ENCODE assay signal across 8 cellular contexts in the genomic region with DNA sequence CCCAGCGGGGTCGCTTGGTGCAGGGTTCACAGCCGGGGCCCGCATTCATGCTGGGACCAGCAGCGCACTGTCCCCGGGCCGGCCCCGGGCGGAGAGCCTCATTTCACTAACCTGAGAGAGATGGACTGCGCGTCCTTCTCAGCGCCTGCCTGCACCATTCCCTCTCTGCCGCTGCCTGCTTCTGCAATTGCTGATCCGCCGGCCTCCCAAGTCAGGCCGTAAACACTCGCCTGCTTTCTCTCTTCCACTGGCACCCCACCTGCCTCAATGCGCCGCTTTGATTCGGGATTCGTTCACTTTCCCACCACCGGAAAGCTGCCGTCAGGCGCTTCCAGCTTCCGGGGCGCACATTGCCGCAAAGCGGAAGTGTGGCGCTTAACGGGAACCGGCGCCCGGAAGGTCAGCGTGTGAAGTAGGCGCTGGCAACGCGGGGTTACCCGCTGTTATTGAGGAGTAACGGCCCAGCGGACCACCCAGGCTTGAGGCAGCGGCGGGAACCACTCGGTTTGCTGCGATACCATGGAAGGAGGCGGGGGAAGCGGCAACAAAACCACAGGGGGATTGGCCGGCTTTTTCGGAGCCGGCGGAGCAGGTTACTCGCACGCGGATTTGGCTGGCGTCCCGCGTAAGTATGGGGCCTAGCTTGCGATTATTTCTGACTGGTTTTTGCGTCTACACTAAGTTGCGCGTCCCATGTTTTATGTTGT. TPM values are rescaled to one million over a fixed set of nuclear protein-coding genes. Genes with fewer than 3 reads are reported as not detected.
DNase-seq lines count a peak whose midpoint lies in the region; ATAC-seq and TF ChIP-seq lines count a peak whose summit lies in the region.
"Not testable (repeated sequence)": the region's sequence is repeated elsewhere in the genome, so short reads cannot be mapped to it uniquely, and the experiment has no call there.

A gene with protein sequence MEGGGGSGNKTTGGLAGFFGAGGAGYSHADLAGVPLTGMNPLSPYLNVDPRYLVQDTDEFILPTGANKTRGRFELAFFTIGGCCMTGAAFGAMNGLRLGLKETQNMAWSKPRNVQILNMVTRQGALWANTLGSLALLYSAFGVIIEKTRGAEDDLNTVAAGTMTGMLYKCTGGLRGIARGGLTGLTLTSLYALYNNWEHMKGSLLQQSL (plus strand): TSS at position 384 of the 707 bp plus-strand sequence. CDS start 136 bp downstream, at position 520.

- not testable (repeated sequence) for H4K20me1 ChIP-seq in OCI-LY1 (ENCODE audit: insufficient read depth, low read length)

- peak; percentile 52 for ATAC-seq in GM21367 (IDR thresholded peaks at IDR 0.05; ENCODE audit: unreplicated experiment)

- DNase-seq in COLO829 (ENCODE audit: low spot score) (peak; percentile 13), HUDEP-2 (lab: John Stamatoyannopoulos, UW; ENCODE audit: unreplicated experiment in 76 of 76) (peak in 74 of 76 experiments; percentile 9 to 83 (median 66)), mesenteric fat pad (ENCODE audit: low spot score) (peak; percentile 95)
- peak; percentile 85 for DNase-seq in activated CD8-positive, alpha-beta memory T cell treated with anti-CD3 and anti-CD28 coated beads, Interleukin-2, amount 50 U/mL, for 4 hours
- DNase-seq in stimulated activated CD8-positive, alpha-beta memory T cell treated with anti-CD3 and anti-CD28 coated beads, Interleukin-12 subunit alpha, Interleukin-12 subunit beta, amount 100 ng/mL, for 1 hour (ENCODE audit: low read depth): peak; percentile 77

- not testable (repeated sequence) for H3K9me3 ChIP-seq in OCI-LY1 (ENCODE audit: low read length)

- peaks cover 20% of the 10 kb centered on the region for H3K36me3 ChIP-seq in OCI-LY1 (ENCODE audit: insufficient read depth, low read length)

- peak within 1 kb of the TSS; percentile 90 for H3K9ac ChIP-seq in OCI-LY1 (ENCODE audit: low read length)

- not testable (repeated sequence) for TF ChIP-seq CTCF in OCI-LY1 (IDR thresholded peaks at IDR 0.05; ENCODE audit: low read length)

- peak within 1 kb of the TSS; percentile 88 for H3K4me2 ChIP-seq in OCI-LY1 (ENCODE audit: low read length)

- in situ Hi-C loops in endometrial microvascular endothelial cells (cut with HindIII; ENCODE audit: inconsistent ontology term, low pct_unique_long_range_greater_than_20kb, low sequenced_read_pairs): not testable (repeated sequence)

- not testable (repeated sequence) for H3K9me2 ChIP-seq in OCI-LY1 (ENCODE audit: low read depth, low read length)

- H3K79me2 ChIP-seq in OCI-LY1 (ENCODE audit: insufficient read depth, low read length): peaks cover 41% of the 10 kb centered on the region

- peak within 1 kb of the TSS; percentile 95 for H3K4me3 ChIP-seq in OCI-LY1 (ENCODE audit: low read depth, low read length, poor library complexity, severe bottlenecking)

- H3K4me1 ChIP-seq in OCI-LY1 (ENCODE audit: insufficient read depth, low read length, severe bottlenecking): peaks cover 29% of the 10 kb centered on the region

- H3F3A ChIP-seq in OCI-LY1 (ENCODE audit: insufficient read depth, low read length): not testable (repeated sequence)

- H2AFZ ChIP-seq in OCI-LY1 (ENCODE audit: low read length): not testable (repeated sequence)

- H3K27ac ChIP-seq in OCI-LY1 (ENCODE audit: low read depth, low read length, poor library complexity, severe bottlenecking): peak within 1 kb of the TSS; percentile 51

- H3K27me3 ChIP-seq in OCI-LY1 (ENCODE audit: insufficient read depth, low read length): not testable (repeated sequence)

RNA-seq across cellular contexts. Expression of the gene that starts here (rescaled TPM):
- total RNA-seq in endometrial microvascular endothelial cells (ENCODE audit: inconsistent ontology term) (139 TPM), mesenteric fat pad (55.4 TPM)

Comparison
In these comparisons a context has a peak if more than half of its experiments do, and no peak if none do; other contexts are left out.
1. Peak in every context shown above with its lines: DNase-seq, ATAC-seq, H3K4me3 ChIP-seq and H3K27ac ChIP-seq.
2. DNase-seq: peak in every context shown above with its lines; median percentile 95 in mesenteric fat pad; 85 in activated CD8-positive, alpha-beta memory T cell treated with anti-CD3 and anti-CD28 coated beads, Interleukin-2, amount 50 U/mL, for 4 hours; 77 in stimulated activated CD8-positive, alpha-beta memory T cell treated with anti-CD3 and anti-CD28 coated beads, Interleukin-12 subunit alpha, Interleukin-12 subunit beta, amount 100 ng/mL, for 1 hour; 66 in HUDEP-2; 13 in COLO829.